Comparison of ENCODE assay signal across 18 cellular contexts in the genomic region with DNA sequence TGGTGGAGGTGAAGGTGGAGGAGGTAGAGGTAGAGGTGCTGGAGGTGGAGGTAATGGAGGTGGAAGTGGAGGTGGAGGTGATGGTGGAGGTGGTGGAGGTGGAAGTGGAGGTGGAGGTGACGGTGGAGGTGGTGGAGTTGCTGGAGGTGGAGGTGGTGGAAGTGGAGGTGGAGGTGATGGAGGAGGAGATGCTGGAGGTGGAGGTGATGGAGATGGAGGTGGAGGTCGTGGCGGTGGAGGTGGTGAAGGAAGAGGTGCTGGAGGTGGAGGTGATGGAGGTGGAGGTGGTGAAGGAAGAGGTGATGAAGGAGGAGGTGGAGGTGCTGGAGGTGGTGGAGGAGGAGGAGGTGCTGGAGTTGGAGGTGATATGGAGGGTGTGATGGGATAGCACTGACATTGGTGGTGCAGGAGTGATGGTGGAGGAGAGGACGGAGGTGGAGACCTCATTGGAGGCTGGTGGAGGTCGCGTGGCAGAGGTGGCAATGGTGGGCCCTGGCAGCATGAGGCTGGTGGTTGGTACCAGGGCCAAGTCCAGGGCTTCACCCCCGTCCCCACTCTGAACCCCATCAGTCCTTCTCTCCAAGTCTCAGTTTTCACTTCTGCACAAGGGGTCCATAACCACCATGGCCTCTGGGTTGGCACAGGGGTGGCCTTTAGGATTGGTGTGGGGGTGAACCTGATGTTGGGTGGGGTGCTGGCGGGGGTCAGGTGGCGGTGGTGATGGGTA. TPM values are rescaled to one million over a fixed set of nuclear protein-coding genes. Genes with fewer than 3 reads are reported as not detected.
DNase-seq lines count a peak whose midpoint lies in the region; ATAC-seq, FAIRE-seq and TF ChIP-seq lines count a peak whose summit lies in the region.
"Had no signal": no experiment of that assay in that cellular context is flagged by ENCODE, and none has a peak within 500 bp of the region (broad histone marks: within the 10 kb centered on the region; RNA-seq: fewer than 3 reads in every experiment).

No MANE protein-coding gene starts in this region.

- intact Hi-C loops in left ventricle myocardium superior (cut with micrococcal nuclease): no loop called here

- H3K4me1 ChIP-seq in right atrium auricular region (peaks cover 0 to 5% of the 10 kb centered on the region in 2 donors), neuronal stem cell (ENCODE audit: control insufficient read depth in 2 of 2, insufficient read depth in 1 of 2, low read depth in 1 of 2, low read length in 2 of 2) (peaks cover 3 to 6% of the 10 kb centered on the region in 2 donors)

- H2BK5ac ChIP-seq in neuronal stem cell (ENCODE audit: low read length): no peak overlapping the region

- peak overlapping the region; percentile 18 for H3K9ac ChIP-seq in neuronal stem cell (ENCODE audit: low read depth, low read length, poor library complexity)
- H3K9ac ChIP-seq: BLaER1 had no signal

- H4K91ac ChIP-seq in neuronal stem cell (ENCODE audit: low read depth, low read length, poor library complexity): no peak overlapping the region

- peaks cover 3% of the 10 kb centered on the region for H3K79me1 ChIP-seq in neuronal stem cell (ENCODE audit: low read depth, low read length)

- peak overlapping the region; percentile 86 for H3K23ac ChIP-seq in neuronal stem cell (ENCODE audit: low read depth, low read length, poor library complexity)

- H3K9me3 ChIP-seq in right atrium auricular region (peaks cover 10 to 19% of the 10 kb centered on the region in 2 donors), neuronal stem cell (replicated peaks in 1 of 2; ENCODE audit: control insufficient read depth in 2 of 2, insufficient read depth in 1 of 2, low read depth in 1 of 2, low read length in 2 of 2) (peaks cover 13 to 20% of the 10 kb centered on the region in 2 donors)

- peaks cover 46% of the 10 kb centered on the region for H3K27me3 Mint-ChIP-seq in osteocyte (ENCODE audit: unreplicated experiment)

- FAIRE-seq in HTR-8/SVneo (lab: Jason Lieb, UNC): peak; percentile 79
- FAIRE-seq: GM12878 had no signal

- no peak overlapping the region for H3K27ac ChIP-seq in right atrium auricular region
- H3K27ac ChIP-seq in neuronal stem cell (replicated peaks; ENCODE audit: low read length): no peak overlapping the region
- H3K27ac ChIP-seq: BLaER1 had no signal

- no peaks in the 10 kb centered on the region for H3K4me1 Mint-ChIP-seq in osteocyte (ENCODE audit: unreplicated experiment)
- H3K4me1 Mint-ChIP-seq: CD14-positive monocyte; CD4-positive, alpha-beta memory T cell had no signal

- no peak overlapping the region for H2BK15ac ChIP-seq in neuronal stem cell (ENCODE audit: low read length)

- no peak overlapping the region for H3K27ac Mint-ChIP-seq in osteocyte (ENCODE audit: unreplicated experiment)
- H3K27ac Mint-ChIP-seq: H9 had no signal

- no peak overlapping the region for H3K4ac ChIP-seq in neuronal stem cell (ENCODE audit: low read length)

- ATAC-seq in left ventricle myocardium superior: no peak
- ATAC-seq: GM12878 had no signal

- WGBS in neuronal stem cell (ENCODE audit: extremely low coverage in 2 of 2, insufficient read length in 2 of 2, insufficient replicate concordance in 1 of 2), 2 donors: 100% methylated on average over 1 of the region's 9 CpGs; no CpG with 5 or more reads in 1 of the 2 donors

- H2AFZ ChIP-seq in neuronal stem cell (ENCODE audit: low read length): no peak overlapping the region

- H4K8ac ChIP-seq in neuronal stem cell (ENCODE audit: low read depth, low read length): no peak overlapping the region

- no peak overlapping the region for H2BK120ac ChIP-seq in neuronal stem cell (ENCODE audit: low read depth, low read length)

- H2BK12ac ChIP-seq in neuronal stem cell (ENCODE audit: low read length): no peak overlapping the region

- peaks cover 7 to 36% of the 10 kb centered on the region in 2 donors for H3K27me3 ChIP-seq in right atrium auricular region
- peaks cover 28 to 68% (median 67%) of the 10 kb centered on the region in 3 experiments for H3K27me3 ChIP-seq in neuronal stem cell (ENCODE audit: control insufficient read depth in 3 of 3, insufficient read depth in 3 of 3, low read depth in 1 of 3, low read length in 3 of 3)

- DNase-seq in left ventricle myocardium superior (peak; percentile 14), right atrium auricular region (ENCODE audit: low spot score) (no peak), HTR-8/SVneo (ENCODE audit: insufficient read length, low spot score) (no peak), neuronal stem cell (ENCODE audit: low spot score) (no peak), DMS153 treated with DMSO at 0.1 percent for 48 hours (lab: John Stamatoyannopoulos, UW; ENCODE audit: unreplicated experiment) (no peak), dedifferentiated amniotic fluid mesenchymal stem cell (ENCODE audit: extremely low spot score) (no peak), osteocyte (ENCODE audit: extremely low spot score, unreplicated experiment) (no peak)
- DNase-seq: 8988T, DMS53, DND-41 had no signal

- TF ChIP-seq CTCF in right atrium auricular region (IDR thresholded peaks at IDR 0.05): no peak
- no peak for TF ChIP-seq CTCF in osteocyte (IDR thresholded peaks at IDR 0.05)

- no peak overlapping the region for H3K4me3 Mint-ChIP-seq in osteocyte (ENCODE audit: unreplicated experiment)

- peak overlapping the region; percentile 2 for H3K14ac ChIP-seq in neuronal stem cell (ENCODE audit: low read length)

- H3K4me2 ChIP-seq in neuronal stem cell (ENCODE audit: insufficient read depth, low read length, poor library complexity, severe bottlenecking): no peak overlapping the region

- no peaks in the 10 kb centered on the region for H3K36me3 ChIP-seq in right atrium auricular region
- H3K36me3 ChIP-seq in neuronal stem cell (replicated peaks in 1 of 2; ENCODE audit: control insufficient read depth in 2 of 2, insufficient read depth in 2 of 2, low read length in 2 of 2): no peaks in the 10 kb centered on the region
- H3K36me3 ChIP-seq: BLaER1 had no signal

- H3K4me3 ChIP-seq in right atrium auricular region (no peak overlapping the region), neuronal stem cell (ENCODE audit: low read length in 2 of 2) (no peak overlapping the region)
- H3K4me3 ChIP-seq: BLaER1, GM12878 had no signal

- no peaks in the 10 kb centered on the region for H3K36me3 Mint-ChIP-seq in osteocyte (ENCODE audit: unreplicated experiment)
- H3K36me3 Mint-ChIP-seq: CD4-positive, alpha-beta memory T cell had no signal

- H2AK5ac ChIP-seq in neuronal stem cell (ENCODE audit: low read depth, low read length): no peak overlapping the region

- peak overlapping the region; percentile 13 for H3K18ac ChIP-seq in neuronal stem cell (ENCODE audit: low read length)

- H3K9me3 Mint-ChIP-seq in osteocyte (ENCODE audit: unreplicated experiment): peaks cover 12% of the 10 kb centered on the region

RNA-seq across cellular contexts. Expression of gene ONECUT3, which starts 15.8 kb away (rescaled TPM):
- total RNA-seq in left ventricle myocardium superior (not detected), right atrium auricular region (not detected), osteocyte (not detected in 2 replicates)
- polyA plus RNA-seq in neuronal stem cell (2013, experiment 1 of 2): 0.03 TPM
- polyA plus RNA-seq in neuronal stem cell (2013, experiment 2 of 2): 0.01 TPM
- total RNA-seq: A673; CD4-positive, alpha-beta memory T cell; G401; GM12878 had no signal
- polyA plus RNA-seq: AG04450; CD14-positive monocyte; CD4-positive, alpha-beta memory T cell; GM12878 had no signal

RNA-seq across cellular contexts. Expression of gene ATP8B3, which starts 43.0 kb away (rescaled TPM):
- 0.89 TPM for total RNA-seq in left ventricle myocardium superior
- under 1 TPM; 0.51 to 0.74 TPM for total RNA-seq in right atrium auricular region
- 0.79 TPM for polyA plus RNA-seq in neuronal stem cell (2013, experiment 1 of 2)
- polyA plus RNA-seq in neuronal stem cell (2013, experiment 2 of 2): 0.80 TPM
- 4.6 and 5.2 TPM in 2 replicates for total RNA-seq in osteocyte
